In genomic region chr5:74665246-74665645, GRCh38 we compare ENCODE assay signal across 18 cellular contexts.
"Had no signal": no experiment of that assay in that cellular context is flagged by ENCODE, and none has a peak within 500 bp of the region (broad histone marks: within the 10 kb centered on the region; RNA-seq: fewer than 3 reads in every experiment).

No MANE protein-coding gene starts in this region.

- H3K9me3 Mint-ChIP-seq: activated naive CD8-positive, alpha-beta T cell treated with anti-CD3 and anti-CD28 coated beads, Interleukin-2, amount 10 ng/mL, durations not matched to agents 7 days and 5 days; dendritic cell treated with granulocyte-macrophage colony-stimulating factor and Interleukin-4, amounts not matched to agents 40 ng/mL and 50 ng/mL, for 4 days; natural killer cell; stimulated activated naive CD8-positive, alpha-beta T cell treated with anti-CD3 and anti-CD28 coated beads, Interleukin-15, Interleukin-2, amounts not matched to agents 100 ng/mL and 50 ng/mL, for 24 hours had no signal

- H3K27ac ChIP-seq: ascending aorta, breast epithelium, epithelial cell of prostate, gastroesophageal sphincter, skin epidermis, testis, VCaP had no signal

- H3K27me3 ChIP-seq: ascending aorta, breast epithelium, testis had no signal

- DNase-seq: activated CD4-positive, alpha-beta T cell treated with anti-CD3 and anti-CD28 coated beads for 1 hour; activated CD4-positive, alpha-beta T cell treated with anti-CD3 and anti-CD28 coated beads, Interleukin-2, amount 50 U/mL, for 4 hours; activated naive CD4-positive, alpha-beta T cell; activated naive CD8-positive, alpha-beta T cell treated with anti-CD3 and anti-CD28 coated beads, Interleukin-2, amount 10 ng/mL, durations not matched to agents 7 days and 5 days; activated T-cell treated with anti-CD3 and anti-CD28 coated beads for 4 hours; cerebellar nuclear complex; natural killer cell; nucleus accumbens; testis had no signal

- FAIRE-seq: islet of Langerhans had no signal

- H3K4me1 ChIP-seq: ascending aorta, breast epithelium, gastroesophageal sphincter, testis had no signal

- H3K4me3 ChIP-seq: ascending aorta, breast epithelium, gastroesophageal sphincter, skin epidermis, testis had no signal

- H3K36me3 Mint-ChIP-seq: activated naive CD8-positive, alpha-beta T cell treated with anti-CD3 and anti-CD28 coated beads, Interleukin-2, amount 10 ng/mL, durations not matched to agents 7 days and 5 days; natural killer cell had no signal

- H3K36me3 ChIP-seq: ascending aorta, breast epithelium, gastroesophageal sphincter had no signal

- H3K4me3 Mint-ChIP-seq: activated naive CD8-positive, alpha-beta T cell treated with anti-CD3 and anti-CD28 coated beads, Interleukin-2, amount 10 ng/mL, durations not matched to agents 7 days and 5 days; dendritic cell treated with granulocyte-macrophage colony-stimulating factor and Interleukin-4, amounts not matched to agents 40 ng/mL and 50 ng/mL, for 4 days; natural killer cell; stimulated activated naive CD8-positive, alpha-beta T cell treated with anti-CD3 and anti-CD28 coated beads, Interleukin-15, Interleukin-2, amounts not matched to agents 100 ng/mL and 50 ng/mL, for 24 hours had no signal

- H3K9me3 ChIP-seq: ascending aorta, breast epithelium, gastroesophageal sphincter, testis had no signal

- H3K4me1 Mint-ChIP-seq: activated naive CD8-positive, alpha-beta T cell treated with anti-CD3 and anti-CD28 coated beads, Interleukin-2, amount 10 ng/mL, durations not matched to agents 7 days and 5 days; natural killer cell had no signal

- H3K27ac Mint-ChIP-seq: activated naive CD8-positive, alpha-beta T cell treated with anti-CD3 and anti-CD28 coated beads, Interleukin-2, amount 10 ng/mL, durations not matched to agents 7 days and 5 days; dendritic cell treated with granulocyte-macrophage colony-stimulating factor and Interleukin-4, amounts not matched to agents 40 ng/mL and 50 ng/mL, for 4 days; natural killer cell; stimulated activated naive CD8-positive, alpha-beta T cell treated with anti-CD3 and anti-CD28 coated beads, Interleukin-15, Interleukin-2, amounts not matched to agents 100 ng/mL and 50 ng/mL, for 24 hours had no signal

- ATAC-seq: gastroesophageal sphincter, natural killer cell had no signal
